8 cellular contexts compared by ENCODE assay signal in genomic region chr2:231604101-231604684, GRCh38. TPM values are rescaled to one million over a fixed set of nuclear protein-coding genes. Genes with fewer than 3 reads are reported as not detected.
DNase-seq lines count a peak whose midpoint lies in the region; ATAC-seq and TF ChIP-seq lines count a peak whose summit lies in the region.

No MANE protein-coding gene starts in this region.

- TF ChIP-seq CTCF in BE2C (IDR thresholded peaks at IDR 0.05; ENCODE audit: low read depth, low read length) (no peak), tibial artery (IDR thresholded peaks at IDR 0.05) (no peak)

- WGBS in mesodermal cell (ENCODE audit: insufficient coverage in 2 of 2), 2 experiments: 19 to 25% methylated on average over 36 to 38 of the region's 40 CpGs

- DNase-seq in BE2C (peak; percentile 58), SJSA1 (ENCODE audit: low read depth in 1 of 2, low spot score in 2 of 2) (no peak), tibial artery (peak; percentile 41 to 78), SIG-M5 treated with dmso at 0.1 percent for 504 hours (lab: John Stamatoyannopoulos, UW; ENCODE audit: unreplicated experiment) (no peak)
- DNase-seq in effector CD4-positive, alpha-beta T cell: peak; percentile 16

- H3K36me3 ChIP-seq in BE2C: no peaks in the 10 kb centered on the region
- H3K36me3 ChIP-seq in SJSA1: no peaks in the 10 kb centered on the region
- no peaks in the 10 kb centered on the region for H3K36me3 ChIP-seq in mesodermal cell (ENCODE audit: control insufficient read depth, insufficient read depth, low read length)
- H3K36me3 ChIP-seq in tibial artery: no peaks in the 10 kb centered on the region

- intact Hi-C loops in tibial artery (cut with DNase I; ENCODE audit: low total_unique reads): loop anchor here (2.0 to 5.0 kb wide), 3 partner anchors 42 to 92 kb away; no protein-coding TSS in a partner anchor

- H3K4me3 ChIP-seq in BE2C (ENCODE audit: low read depth, low read length) (peak overlapping the region; percentile 60), SJSA1 (peak overlapping the region; percentile 49), mesodermal cell (ENCODE audit: extremely low read depth, insufficient read depth, low read length, poor library complexity, severe bottlenecking) (peak overlapping the region; percentile 23), tibial artery (peak overlapping the region; percentile 57 to 69)

- ATAC-seq in GM18907 (IDR thresholded peaks at IDR 0.05; ENCODE audit: unreplicated experiment) (peak; percentile 46), HG03108 (IDR thresholded peaks at IDR 0.05; ENCODE audit: unreplicated experiment) (peak; percentile 37)

- H3K27ac ChIP-seq in SJSA1 (peak overlapping the region; percentile 98), mesodermal cell (ENCODE audit: low read depth, low read length, severe bottlenecking) (peak overlapping the region; percentile 99), tibial artery (peak overlapping the region; percentile 99)

- H3K27me3 ChIP-seq in BE2C (no peaks in the 10 kb centered on the region), SJSA1 (replicated peaks) (no peaks in the 10 kb centered on the region), tibial artery (no peaks in the 10 kb centered on the region)

- H3K9me3 ChIP-seq in BE2C (no peaks in the 10 kb centered on the region), SJSA1 (replicated peaks) (no peaks in the 10 kb centered on the region; the same call in 1 of the 2 replicates), mesodermal cell (ENCODE audit: control insufficient read depth, low read length) (no peaks in the 10 kb centered on the region), tibial artery (no peaks in the 10 kb centered on the region)

- H3K4me1 ChIP-seq in BE2C (peaks cover 30% of the 10 kb centered on the region), SJSA1 (replicated peaks) (peaks cover 15% of the 10 kb centered on the region), mesodermal cell (ENCODE audit: control insufficient read depth, insufficient read depth, low read length, poor library complexity, severe bottlenecking) (peaks cover 26% of the 10 kb centered on the region), tibial artery (peaks cover 0 to 52% (median 39%) of the 10 kb centered on the region in 4 donors)

RNA-seq across cellular contexts. Expression of gene TEX44, which starts 11.5 kb away (rescaled TPM):
- not detected for polyA plus RNA-seq in BE2C (2012; ENCODE audit: insufficient read depth, insufficient read length, low read depth)
- not detected in 2 replicates for total RNA-seq in SJSA1 (2014; rRNA removed; shearing (Covaris generic))
- not detected for polyA plus RNA-seq in mesodermal cell (2013, experiment 1 of 2)
- polyA plus RNA-seq in mesodermal cell (2013, experiment 2 of 2): not detected

Comparison
In these comparisons a context has a peak if more than half of its experiments do, and no peak if none do; other contexts are left out.
1. DNase-seq: peak in BE2C (single experiment), effector CD4-positive, alpha-beta T cell (single experiment) and tibial artery (2 of 2); none in SJSA1 (0 of 2) and SIG-M5 treated with dmso at 0.1 percent for 504 hours (single experiment).
2. Peak in every context shown above with its lines, with median percentiles within 50 percentile points of each other: H3K4me3 ChIP-seq and H3K27ac ChIP-seq.